26 cellular contexts compared by ENCODE assay signal in the genomic region with DNA sequence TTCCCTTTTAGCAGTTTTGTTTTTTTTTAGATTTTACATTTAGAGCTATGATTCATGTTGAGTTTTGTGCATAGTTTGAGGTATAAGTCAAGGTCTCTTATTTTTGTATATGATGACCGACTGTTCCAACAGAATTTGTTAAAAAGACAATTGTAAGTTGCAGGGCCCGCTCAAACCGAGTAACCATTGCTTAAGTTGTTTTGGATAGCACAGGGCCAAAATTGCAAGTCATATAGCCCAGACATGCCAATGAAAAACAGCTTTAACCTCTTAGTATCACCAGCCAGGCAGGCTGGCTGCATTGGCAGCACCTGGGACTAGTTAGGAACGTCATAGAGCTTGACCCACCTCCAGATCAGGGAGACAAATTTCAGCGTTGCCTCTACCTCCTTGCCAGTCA. TPM values are rescaled to one million over a fixed set of nuclear protein-coding genes. Genes with fewer than 3 reads are reported as not detected.
DNase-seq lines count a peak whose midpoint lies in the region; ATAC-seq, FAIRE-seq and TF ChIP-seq lines count a peak whose summit lies in the region.
"Had no signal": no experiment of that assay in that cellular context is flagged by ENCODE, and none has a peak within 500 bp of the region (broad histone marks: within the 10 kb centered on the region; RNA-seq: fewer than 3 reads in every experiment).

No MANE protein-coding gene starts in this region.

- H3K36me3 ChIP-seq in ACC112 (ENCODE audit: insufficient read depth, low read length) (no peaks in the 10 kb centered on the region), bronchial epithelial cell (ENCODE audit: control insufficient read depth, insufficient read depth, low read length) (no peaks in the 10 kb centered on the region)
- H3K36me3 ChIP-seq in naive thymus-derived CD4-positive, alpha-beta T cell (ENCODE audit: control insufficient read depth in 2 of 3, insufficient read depth in 3 of 3, low read length in 3 of 3), result no peaks in the 10 kb centered on the region
- H3K36me3 ChIP-seq: adrenal gland, pancreas had no signal

- no peak for DNase-seq in HTR-8/SVneo (ENCODE audit: insufficient read length, low spot score)
- peak; percentile 14 for DNase-seq in bronchial epithelial cell (ENCODE audit: low read depth)
- DNase-seq in foreskin keratinocyte, result peak; percentile 17 to 42
- no peak for DNase-seq in NCI-H1105 (lab: John Stamatoyannopoulos, UW)
- no peak for DNase-seq in naive thymus-derived CD4-positive, alpha-beta T cell
- no peak for DNase-seq in sciatic nerve (ENCODE audit: low spot score)
- no peak for DNase-seq in DMS153 (lab: John Stamatoyannopoulos, UW)
- DNase-seq: activated CD4-positive, alpha-beta T cell treated with anti-CD3 and anti-CD28 coated beads, Interleukin-2, amount 10 ng/mL, durations not matched to agents 24 days and 14 days; adrenal gland; CD4-positive, CD25-positive, alpha-beta regulatory T cell; cerebellar nuclear complex; DMS53; effector memory CD8-positive, alpha-beta T cell; Kasumi-1; kidney glomerular epithelial cell; NCI-H1092 treated with DMSO at 0.1 percent for 48 hours; NCI-H510A treated with DMSO at 0.1 percent for 48 hours; pancreas; stimulated activated CD4-positive, alpha-beta T cell treated with anti-CD3 and anti-CD28 coated beads, Interleukin-4, amount 100 ng/mL, for 24 hours; T-cell had no signal

- H2AFZ ChIP-seq in ACC112 (ENCODE audit: low read length, unreplicated experiment), result no peak overlapping the region

- no peaks in the 10 kb centered on the region for H3K79me2 ChIP-seq in ACC112 (ENCODE audit: control insufficient read depth, insufficient read depth, low read length, unreplicated experiment)

- no peaks in the 10 kb centered on the region for H3K9me3 ChIP-seq in naive thymus-derived CD4-positive, alpha-beta T cell (ENCODE audit: control insufficient read depth in 2 of 3, low read length in 3 of 3)
- H3K9me3 ChIP-seq: adrenal gland, pancreas had no signal

- H3K27ac Mint-ChIP-seq in naive thymus-derived CD4-positive, alpha-beta T cell, result no peak overlapping the region
- H3K27ac Mint-ChIP-seq: activated CD4-positive, alpha-beta T cell treated with anti-CD3 and anti-CD28 coated beads, Interleukin-2, amount 10 ng/mL, durations not matched to agents 24 days and 14 days; activated T-helper 2 cell treated with anti-CD3 and anti-CD28 coated beads, Interferon-gamma antibody, Interleukin-2, Interleukin-4, amounts not matched to agents 10 μg/mL and 5 μg/mL and 100 μg/mL, durations not matched to agents 14 hours and 24 hours and 36 hours; CD4-positive, CD25-positive, alpha-beta regulatory T cell; effector memory CD8-positive, alpha-beta T cell; memory B cell; T-cell had no signal

- no peak overlapping the region for H3K4me3 Mint-ChIP-seq in naive thymus-derived CD4-positive, alpha-beta T cell
- H3K4me3 Mint-ChIP-seq: activated CD4-positive, alpha-beta T cell treated with anti-CD3 and anti-CD28 coated beads, Interleukin-2, amount 10 ng/mL, durations not matched to agents 24 days and 14 days; CD4-positive, CD25-positive, alpha-beta regulatory T cell; effector memory CD8-positive, alpha-beta T cell; memory B cell; T-cell had no signal

- H3K27me3 Mint-ChIP-seq in naive thymus-derived CD4-positive, alpha-beta T cell, result peaks cover 0 to 6% (median 0%) of the 10 kb centered on the region in 5 donors

- H3K9me3 Mint-ChIP-seq in naive thymus-derived CD4-positive, alpha-beta T cell, result peaks cover 0 to 7% (median 0%) of the 10 kb centered on the region in 11 donors
- H3K9me3 Mint-ChIP-seq: activated CD4-positive, alpha-beta T cell treated with anti-CD3 and anti-CD28 coated beads, Interleukin-2, amount 10 ng/mL, durations not matched to agents 24 days and 14 days; activated T-helper 2 cell treated with anti-CD3 and anti-CD28 coated beads, Interferon-gamma antibody, Interleukin-2, Interleukin-4, amounts not matched to agents 10 μg/mL and 5 μg/mL and 100 μg/mL, durations not matched to agents 14 hours and 24 hours and 36 hours; CD4-positive, CD25-positive, alpha-beta regulatory T cell; effector memory CD8-positive, alpha-beta T cell; memory B cell had no signal

- H3K27me3 ChIP-seq in ACC112 (ENCODE audit: insufficient read depth, low read length) (no peaks in the 10 kb centered on the region), bronchial epithelial cell (ENCODE audit: control insufficient read depth, insufficient read depth, low read length) (no peaks in the 10 kb centered on the region), foreskin keratinocyte (no peaks in the 10 kb centered on the region)
- no peaks in the 10 kb centered on the region for H3K27me3 ChIP-seq in naive thymus-derived CD4-positive, alpha-beta T cell (ENCODE audit: control insufficient read depth in 2 of 2, insufficient read depth in 2 of 2, low read length in 2 of 2)
- H3K27me3 ChIP-seq: adrenal gland, pancreas had no signal

- CTCF ChIA-PET in naive thymus-derived CD4-positive, alpha-beta T cell (lab: Charles Lee), result no interaction called here

- peak overlapping the region; percentile 9; the same call in 1 of the 2 replicates for H3K4me3 ChIP-seq in ACC112 (ENCODE audit: low read depth, low read length)
- H3K4me3 ChIP-seq in bronchial epithelial cell (ENCODE audit: low read depth, low read length), result no peak overlapping the region
- no peak overlapping the region for H3K4me3 ChIP-seq in naive thymus-derived CD4-positive, alpha-beta T cell (ENCODE audit: low read length)
- H3K4me3 ChIP-seq: adrenal gland, pancreas, skin epidermis had no signal

- intact Hi-C loops in naive thymus-derived CD4-positive, alpha-beta T cell (cut with micrococcal nuclease), result no loop called here
- intact Hi-C loops in sciatic nerve (cut with DNase I), result no loop called here

- H3K4me1 Mint-ChIP-seq in naive thymus-derived CD4-positive, alpha-beta T cell, result no peaks in the 10 kb centered on the region
- H3K4me1 Mint-ChIP-seq: activated CD4-positive, alpha-beta T cell treated with anti-CD3 and anti-CD28 coated beads, Interleukin-2, amount 10 ng/mL, durations not matched to agents 24 days and 14 days; CD4-positive, CD25-positive, alpha-beta regulatory T cell; memory B cell; T-cell had no signal

- ATAC-seq in foreskin keratinocyte (no peak), sciatic nerve (no peak)
- ATAC-seq in naive thymus-derived CD4-positive, alpha-beta T cell, result no peak
- ATAC-seq: effector memory CD8-positive, alpha-beta T cell; pancreas; T-cell had no signal

- peaks cover 0 to 4% (median 0%) of the 10 kb centered on the region in 5 donors for H3K36me3 Mint-ChIP-seq in naive thymus-derived CD4-positive, alpha-beta T cell
- H3K36me3 Mint-ChIP-seq: CD4-positive, CD25-positive, alpha-beta regulatory T cell; memory B cell; T-cell had no signal

- peak overlapping the region; percentile 70 for H3K27ac ChIP-seq in ACC112 (ENCODE audit: low read depth, low read length)
- no peak overlapping the region for H3K27ac ChIP-seq in foreskin keratinocyte
- H3K27ac ChIP-seq in naive thymus-derived CD4-positive, alpha-beta T cell (ENCODE audit: low read depth, low read length), result no peak overlapping the region
- H3K27ac ChIP-seq: pancreas, skin epidermis had no signal

- FAIRE-seq in HTR-8/SVneo (lab: Jason Lieb, UNC) (peak; percentile 51), bronchial epithelial cell (lab: Jason Lieb, UNC) (no peak)
- FAIRE-seq: A204.1, frontal cortex, pancreas had no signal

- POLR2A ChIA-PET in naive thymus-derived CD4-positive, alpha-beta T cell (lab: Charles Lee), result interaction anchor here (0.6 kb wide), 1 partner anchor 187 kb away, joined by 3 read pairs; no protein-coding TSS in a partner anchor

- H3K4me1 ChIP-seq in ACC112 (ENCODE audit: control insufficient read depth, insufficient read depth, low read length, unreplicated experiment) (peaks cover 37% of the 10 kb centered on the region), foreskin keratinocyte (peaks cover 25% of the 10 kb centered on the region)
- no peaks in the 10 kb centered on the region for H3K4me1 ChIP-seq in naive thymus-derived CD4-positive, alpha-beta T cell (ENCODE audit: control insufficient read depth in 2 of 2, insufficient read depth in 2 of 2, low read length in 2 of 2)
- H3K4me1 ChIP-seq: pancreas had no signal

- TF ChIP-seq CTCF in bronchial epithelial cell (IDR thresholded peaks at IDR 0.05; ENCODE audit: insufficient read depth, low read length, severe bottlenecking) (no peak), foreskin keratinocyte (conservative IDR thresholded peaks at IDR 0.05) (no peak)

RNA-seq across cellular contexts. Expression of a gene that starts 47.3 kb away (rescaled TPM):
- total RNA-seq in bronchial epithelial cell, result 47.4 and 83.5 TPM in 2 replicates
- total RNA-seq in foreskin keratinocyte, result 49.4 and 53.2 TPM in 2 replicates
- 61.8 and 69.1 TPM in 2 replicates for polyA plus RNA-seq in foreskin keratinocyte
- 10 to 100 TPM; 14.6 to 30.4 (median 17.7) TPM for total RNA-seq in naive thymus-derived CD4-positive, alpha-beta T cell
- polyA plus RNA-seq in naive thymus-derived CD4-positive, alpha-beta T cell, result 10 to 100 TPM; 26.4 to 46.5 TPM
- 26.3 TPM for total RNA-seq in sciatic nerve

Comparison
In these comparisons a context has a peak if more than half of its experiments do, and no peak if none do; other contexts are left out.
1. DNase-seq: peak in bronchial epithelial cell (single experiment) and foreskin keratinocyte (2 of 2); none in HTR-8/SVneo (single experiment), NCI-H1105 (single experiment), naive thymus-derived CD4-positive, alpha-beta T cell (0 of 9), sciatic nerve (single experiment) and DMS153 (single experiment).